In genomic region chr20:8331740-8332412, GRCh38 we compare ENCODE assay signal across 1 cellular context.
TF ChIP-seq lines count a peak whose summit lies in the region.

No MANE protein-coding gene starts in this region.

TF ChIP-seq in HepG2, 621 proteins besides CTCF, POLR2A, EP300 and RAD21 (continued from another document):
- TF ChIP-seq MLXIP (CRISPR knock-in tag; IDR thresholded peaks at IDR 0.05; ENCODE audit: borderline replicate concordance) (no peak), SKIL (CRISPR knock-in tag; IDR thresholded peaks at IDR 0.05; ENCODE audit: borderline replicate concordance) (0 out of 2 replicates have a peak, but pooled peaks have one; percentile 15), KIAA2018 (CRISPR knock-in tag; IDR thresholded peaks at IDR 0.05; ENCODE audit: borderline replicate concordance) (no peak), ZNF605 (CRISPR knock-in tag; IDR thresholded peaks at IDR 0.05) (0 out of 2 replicates have a peak, but pooled peaks have one; percentile 56), FOXK1 (CRISPR knock-in tag; IDR thresholded peaks at IDR 0.05; ENCODE audit: borderline replicate concordance, low read depth) (peak; percentile 24; the same call in 1 of the 2 replicates), ZBTB33 (CRISPR knock-in tag; IDR thresholded peaks at IDR 0.05) (peak; percentile 72), ZGPAT (CRISPR knock-in tag; IDR thresholded peaks at IDR 0.05) (0 out of 2 replicates have a peak, but pooled peaks have one; percentile 15), ZFP37 (CRISPR knock-in tag; IDR thresholded peaks at IDR 0.05; ENCODE audit: borderline replicate concordance) (0 out of 2 replicates have a peak, but pooled peaks have one; percentile 35), ZNF101 (CRISPR knock-in tag; IDR thresholded peaks at IDR 0.05; ENCODE audit: borderline replicate concordance, low read depth) (no peak), ATF1 (CRISPR knock-in tag; IDR thresholded peaks at IDR 0.05) (peak; percentile 64)
TF ChIP-seq in HepG2: peak in this region for 124.
